ENCODE assay signal across 21 cellular contexts in genomic region chr7:730501-731439, GRCh38. TPM values are rescaled to one million over a fixed set of nuclear protein-coding genes. Genes with fewer than 3 reads are reported as not detected.
DNase-seq lines count a peak whose midpoint lies in the region; ATAC-seq and TF ChIP-seq lines count a peak whose summit lies in the region.
"Had no signal": no experiment of that assay in that cellular context is flagged by ENCODE, and none has a peak within 500 bp of the region (broad histone marks: within the 10 kb centered on the region; RNA-seq: fewer than 3 reads in every experiment).

No MANE protein-coding gene starts in this region.

- POLR2A ChIA-PET in activated CD4-positive, alpha-beta T cell treated with anti-CD3 and anti-CD28 coated beads for 36 hours (lab: Charles Lee): no interaction called here

- no peak overlapping the region for H3K4me3 Mint-ChIP-seq in activated naive CD8-positive, alpha-beta T cell treated with anti-CD3 and anti-CD28 coated beads, Interleukin-2, amount 50 U/mL, for 24 hours
- no peak overlapping the region for H3K4me3 Mint-ChIP-seq in nephron progenitor cell
- H3K4me3 Mint-ChIP-seq in activated CD4-positive, alpha-beta T cell treated with anti-CD3 and anti-CD28 coated beads for 36 hours: no peak overlapping the region
- H3K4me3 Mint-ChIP-seq: activated CD8-positive, alpha-beta memory T cell treated with anti-CD3 and anti-CD28 coated beads, Interleukin-2, amount 10 ng/mL, durations not matched to agents 7 days and 5 days; HFFc6 had no signal

- peaks cover 26% of the 10 kb centered on the region for H3K9me3 ChIP-seq in BLaER1
- peaks cover 0 to 17% (median 9%) of the 10 kb centered on the region in 12 donors for H3K9me3 ChIP-seq in heart left ventricle

- TF ChIP-seq CTCF in heart left ventricle (IDR thresholded peaks at IDR 0.05) (no peak), nephron progenitor cell (IDR thresholded peaks at IDR 0.05) (no peak), GM20000 (IDR thresholded peaks at IDR 0.05; ENCODE audit: extremely low read depth, missing control alignments) (no peak)

- H3K27ac ChIP-seq in BLaER1 (no peak overlapping the region), heart left ventricle (peak overlapping the region; percentile 14 to 93 (median 84))
- H3K27ac ChIP-seq: KMS-11, tibial nerve had no signal

- DNase-seq in activated naive CD8-positive, alpha-beta T cell treated with anti-CD3 and anti-CD28 coated beads, Interleukin-2, amount 50 U/mL, for 24 hours: no peak
- DNase-seq in heart left ventricle (peak in 1 of 5 donors; percentile 46), nephron progenitor cell (no peak), NCI-H1694 treated with DMSO at 0.1 percent for 48 hours (lab: John Stamatoyannopoulos, UW) (no peak), GM20000 (ENCODE audit: low spot score) (no peak), G401 (ENCODE audit: low spot score) (no peak)
- no peak for DNase-seq in activated CD4-positive, alpha-beta T cell treated with anti-CD3 and anti-CD28 coated beads for 36 hours
- DNase-seq: ACHN; activated CD8-positive, alpha-beta memory T cell treated with anti-CD3 and anti-CD28 coated beads, Interleukin-2, amount 10 ng/mL, durations not matched to agents 7 days and 5 days; cerebellar nuclear complex; COR-L47; HFFc6; naive B cell; NCI-H187; NCI-H524 treated with DMSO at 0.1 percent for 48 hours; PC-9; stimulated activated CD4-positive, alpha-beta T cell treated with anti-CD3 and anti-CD28 coated beads, Interleukin-4, amount 100 ng/mL, for 4 hours had no signal

- 61 to 68% (median 66%) methylated on average over 19 to 23 of the region's 23 CpGs for WGBS in heart left ventricle, 4 donors

- no peaks in the 10 kb centered on the region for H3K27me3 ChIP-seq in BLaER1
- H3K27me3 ChIP-seq in heart left ventricle: no peaks in the 10 kb centered on the region
- H3K27me3 ChIP-seq: tibial nerve had no signal

- no peak for TF ChIP-seq POLR2A in heart left ventricle (IDR thresholded peaks at IDR 0.05)

- in situ Hi-C loops in G401 (cut with HindIII; ENCODE audit: low sequenced_read_pairs): no loop called here

- no peak overlapping the region for H3K9ac ChIP-seq in BLaER1
- H3K9ac ChIP-seq: KMS-11 had no signal

- H3K4me1 ChIP-seq in BLaER1 (peaks cover 28% of the 10 kb centered on the region), heart left ventricle (peaks cover 3 to 47% (median 31%) of the 10 kb centered on the region in 12 donors)

- peaks cover 52% of the 10 kb centered on the region for H4K20me1 ChIP-seq in BLaER1

- CTCF ChIA-PET in activated CD4-positive, alpha-beta T cell treated with anti-CD3 and anti-CD28 coated beads for 36 hours (lab: Charles Lee): interaction anchor here (1.8 kb wide), 1 partner anchor 18 kb away, joined by 5 read pairs; no protein-coding TSS in a partner anchor

- intact Hi-C loops in heart left ventricle (cut with DNase I): loop anchor here in 7 of 10 donors (5.0 to 10.0 kb wide), 5 partner anchors 63 to 398 kb away; no protein-coding TSS in a partner anchor
- intact Hi-C loops in activated CD4-positive, alpha-beta T cell treated with anti-CD3 and anti-CD28 coated beads for 36 hours (cut with DNase I, micrococcal nuclease): no loop called here

- no peaks in the 10 kb centered on the region for H3K27me3 Mint-ChIP-seq in activated naive CD8-positive, alpha-beta T cell treated with anti-CD3 and anti-CD28 coated beads, Interleukin-2, amount 50 U/mL, for 24 hours
- no peaks in the 10 kb centered on the region for H3K27me3 Mint-ChIP-seq in nephron progenitor cell (ENCODE audit: low read depth, poor library complexity)
- no peaks in the 10 kb centered on the region for H3K27me3 Mint-ChIP-seq in activated CD4-positive, alpha-beta T cell treated with anti-CD3 and anti-CD28 coated beads for 36 hours
- H3K27me3 Mint-ChIP-seq: activated CD8-positive, alpha-beta memory T cell treated with anti-CD3 and anti-CD28 coated beads, Interleukin-2, amount 10 ng/mL, durations not matched to agents 7 days and 5 days; naive B cell had no signal

- peaks cover 72% of the 10 kb centered on the region for H3K36me3 ChIP-seq in BLaER1
- peaks cover 0 to 43% (median 7%) of the 10 kb centered on the region in 9 donors for H3K36me3 ChIP-seq in heart left ventricle

- H3K9me3 Mint-ChIP-seq in activated naive CD8-positive, alpha-beta T cell treated with anti-CD3 and anti-CD28 coated beads, Interleukin-2, amount 50 U/mL, for 24 hours: no peaks in the 10 kb centered on the region
- H3K9me3 Mint-ChIP-seq in nephron progenitor cell: peaks cover 4% of the 10 kb centered on the region
- H3K9me3 Mint-ChIP-seq in activated CD4-positive, alpha-beta T cell treated with anti-CD3 and anti-CD28 coated beads for 36 hours (ENCODE audit: low read depth): peaks cover 3% of the 10 kb centered on the region
- H3K9me3 Mint-ChIP-seq: activated naive CD4-positive, alpha-beta T cell treated with anti-CD3 and anti-CD28 coated beads, Interleukin-2, amount 50 U/mL, for 72 hours had no signal

- 0 out of 2 replicates have a peak overlapping the region, but pooled peaks have one; percentile 12 for H3K4me2 ChIP-seq in BLaER1
- H3K4me2 ChIP-seq: KMS-11 had no signal

- no peak for ATAC-seq in activated naive CD8-positive, alpha-beta T cell treated with anti-CD3 and anti-CD28 coated beads, Interleukin-2, amount 50 U/mL, for 24 hours
- ATAC-seq in heart left ventricle: peak; percentile 74 to 88 (median 78)
- no peak for ATAC-seq in activated CD4-positive, alpha-beta T cell treated with anti-CD3 and anti-CD28 coated beads for 36 hours
- ATAC-seq: activated CD8-positive, alpha-beta memory T cell treated with anti-CD3 and anti-CD28 coated beads, Interleukin-2, amount 10 ng/mL, durations not matched to agents 7 days and 5 days; activated naive CD4-positive, alpha-beta T cell treated with anti-CD3 and anti-CD28 coated beads, Interleukin-2, amount 50 U/mL, for 72 hours had no signal

- peak overlapping the region; percentile 10 for H3K27ac Mint-ChIP-seq in activated naive CD8-positive, alpha-beta T cell treated with anti-CD3 and anti-CD28 coated beads, Interleukin-2, amount 50 U/mL, for 24 hours
- peak overlapping the region; percentile 17 for H3K27ac Mint-ChIP-seq in nephron progenitor cell
- no peak overlapping the region for H3K27ac Mint-ChIP-seq in activated CD4-positive, alpha-beta T cell treated with anti-CD3 and anti-CD28 coated beads for 36 hours
- H3K27ac Mint-ChIP-seq: activated CD8-positive, alpha-beta memory T cell treated with anti-CD3 and anti-CD28 coated beads, Interleukin-2, amount 10 ng/mL, durations not matched to agents 7 days and 5 days; HFFc6 had no signal

- peaks cover 31% of the 10 kb centered on the region for H3K36me3 Mint-ChIP-seq in activated naive CD8-positive, alpha-beta T cell treated with anti-CD3 and anti-CD28 coated beads, Interleukin-2, amount 50 U/mL, for 24 hours (ENCODE audit: low read depth)
- H3K36me3 Mint-ChIP-seq in nephron progenitor cell (ENCODE audit: low read depth): peaks cover 23% of the 10 kb centered on the region
- peaks cover 18% of the 10 kb centered on the region for H3K36me3 Mint-ChIP-seq in activated CD4-positive, alpha-beta T cell treated with anti-CD3 and anti-CD28 coated beads for 36 hours (ENCODE audit: low read depth)

- peaks cover 18% of the 10 kb centered on the region for H3K4me1 Mint-ChIP-seq in activated naive CD8-positive, alpha-beta T cell treated with anti-CD3 and anti-CD28 coated beads, Interleukin-2, amount 50 U/mL, for 24 hours
- peaks cover 24% of the 10 kb centered on the region for H3K4me1 Mint-ChIP-seq in nephron progenitor cell
- H3K4me1 Mint-ChIP-seq in activated CD4-positive, alpha-beta T cell treated with anti-CD3 and anti-CD28 coated beads for 36 hours: peaks cover 15% of the 10 kb centered on the region

- H3K4me3 ChIP-seq in BLaER1 (no peak overlapping the region), heart left ventricle (peak overlapping the region in 1 of 12 donors; percentile 13)
- H3K4me3 ChIP-seq: PC-9, tibial nerve had no signal

RNA-seq across cellular contexts. Expression of gene PRKAR1B, which starts 3.7 kb away (rescaled TPM):
- 10 to 100 TPM; 11.4 to 22.2 (median 18.4) TPM for total RNA-seq in heart left ventricle
- 10 to 100 TPM in 1 of 2 donors, 1 to 10 TPM in 1; 4.1 to 15.3 TPM for polyA plus RNA-seq in heart left ventricle
- total RNA-seq in activated CD4-positive, alpha-beta T cell treated with anti-CD3 and anti-CD28 coated beads for 36 hours: 10 to 100 TPM; 37.0 to 41.0 TPM
- 73.7 and 83.1 TPM in 2 replicates for total RNA-seq in G401 (2014; rRNA removed; shearing (Covaris generic))

RNA-seq across cellular contexts. Expression of gene DNAAF5, which starts 4.3 kb away (rescaled TPM):
- total RNA-seq in heart left ventricle: 10 to 100 TPM; 13.9 to 45.8 (median 23.7) TPM
- 10 to 100 TPM in 1 of 2 donors, 1 to 10 TPM in 1; 7.2 to 15.3 TPM for polyA plus RNA-seq in heart left ventricle
- 10 to 100 TPM; 31.5 to 37.2 TPM for total RNA-seq in activated CD4-positive, alpha-beta T cell treated with anti-CD3 and anti-CD28 coated beads for 36 hours
- 54.0 and 63.5 TPM in 2 replicates for total RNA-seq in G401 (2014; rRNA removed; shearing (Covaris generic))

Comparison
In these comparisons a context has a peak if more than half of its experiments do, and no peak if none do; other contexts are left out.
1. ATAC-seq: peak in heart left ventricle (4 of 4); none in activated naive CD8-positive, alpha-beta T cell treated with anti-CD3 and anti-CD28 coated beads, Interleukin-2, amount 50 U/mL, for 24 hours (single experiment) and activated CD4-positive, alpha-beta T cell treated with anti-CD3 and anti-CD28 coated beads for 36 hours (single experiment).
2. intact Hi-C loops: an anchor here in heart left ventricle (5.0 to 10.0 kb wide); none called in activated CD4-positive, alpha-beta T cell treated with anti-CD3 and anti-CD28 coated beads for 36 hours.